ENCODE assay signal across 10 cellular contexts in genomic region chr2:106701134-106701994, GRCh38.
"Had no signal": no experiment of that assay in that cellular context is flagged by ENCODE, and none has a peak within 500 bp of the region (broad histone marks: within the 10 kb centered on the region; RNA-seq: fewer than 3 reads in every experiment).

No MANE protein-coding gene starts in this region.

- H3K4me1 ChIP-seq: esophagus squamous epithelium, right atrium auricular region had no signal

- H3K9me3 ChIP-seq: esophagus squamous epithelium, right atrium auricular region had no signal

- DNase-seq: activated CD4-positive, alpha-beta T cell treated with anti-CD3 and anti-CD28 coated beads for 48 hours; activated CD8-positive, alpha-beta memory T cell treated with anti-CD3 and anti-CD28 coated beads for 24 hours; activated naive CD4-positive, alpha-beta T cell treated with anti-CD3 and anti-CD28 coated beads for 36 hours; esophagus squamous epithelium; foreskin fibroblast; small intestine; T-helper 1 cell had no signal

- H3K4me3 ChIP-seq: cardiac muscle cell, esophagus squamous epithelium, right atrium auricular region had no signal

- H3K27ac ChIP-seq: cardiac muscle cell, esophagus squamous epithelium, right atrium auricular region had no signal

- H3K27me3 ChIP-seq: cardiac muscle cell, esophagus squamous epithelium, right atrium auricular region had no signal

- H3K36me3 ChIP-seq: cardiac muscle cell, esophagus squamous epithelium, right atrium auricular region had no signal

- ATAC-seq: left lobe of liver had no signal
